11 cellular contexts compared by ENCODE assay signal in the genomic region with DNA sequence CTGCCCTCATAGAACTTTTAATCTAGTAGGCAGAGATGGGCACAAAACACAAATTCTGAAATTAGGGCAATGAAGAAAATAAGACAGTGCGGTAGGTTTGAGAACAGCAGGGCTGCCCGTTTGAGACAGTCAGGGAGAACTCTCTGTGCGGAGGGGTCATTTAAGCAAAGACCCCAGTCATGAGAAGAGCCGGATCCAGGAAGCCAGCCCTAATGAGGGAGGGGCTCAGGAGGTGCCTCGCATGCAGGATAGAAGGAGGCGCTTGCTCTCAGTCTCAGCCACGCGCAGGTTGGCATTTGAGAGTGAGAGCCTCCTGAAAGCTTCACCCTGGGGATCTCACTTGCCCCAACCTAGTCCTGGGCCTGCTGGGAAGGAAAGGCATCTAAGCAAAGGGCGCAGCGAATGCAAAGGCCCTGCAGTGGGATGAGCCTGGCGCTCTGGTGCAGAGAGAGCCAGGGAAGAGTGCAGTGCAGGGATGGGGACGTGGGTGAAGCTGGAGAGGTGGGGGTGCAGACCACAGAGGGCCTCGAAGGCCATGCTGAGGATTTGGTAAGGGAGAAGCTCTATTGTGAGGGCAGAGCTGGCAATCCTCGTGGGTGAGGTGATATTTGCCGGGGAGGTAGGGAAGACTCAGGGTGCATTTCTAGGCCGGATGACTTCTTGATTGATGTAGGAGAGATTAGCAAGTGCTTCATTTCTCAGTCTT.
DNase-seq lines count a peak whose midpoint lies in the region; ATAC-seq and TF ChIP-seq lines count a peak whose summit lies in the region.
"Had no signal": no experiment of that assay in that cellular context is flagged by ENCODE, and none has a peak within 500 bp of the region (broad histone marks: within the 10 kb centered on the region; RNA-seq: fewer than 3 reads in every experiment).

No MANE protein-coding gene starts in this region.

- H3K4me3 ChIP-seq in lung (no peak overlapping the region), stomach (no peak overlapping the region)

- H3K27me3 Mint-ChIP-seq in T-helper 2 cell treated with Interferon-gamma antibody and Interleukin-4, amounts not matched to agents 5 μg/mL and 100 μg/mL, for 36 hours (ENCODE audit: low read depth): no peaks in the 10 kb centered on the region
- peaks cover 2% of the 10 kb centered on the region for H3K27me3 Mint-ChIP-seq in activated naive CD8-positive, alpha-beta T cell treated with anti-CD3 and anti-CD28 coated beads, Interleukin-2, amount 50 U/mL, for 24 hours

- ATAC-seq in activated naive CD8-positive, alpha-beta T cell treated with anti-CD3 and anti-CD28 coated beads, Interleukin-2, amount 50 U/mL, for 24 hours: no peak
- no peak for ATAC-seq in lung (ENCODE audit: insufficient read depth, low FRiP score)

- H3K27me3 ChIP-seq in lung (ENCODE audit: control insufficient read depth, insufficient read depth) (no peaks in the 10 kb centered on the region), stomach (no peaks in the 10 kb centered on the region)

- WGBS in lung, 2 donors: 88% methylated on average over 16 of the region's 16 CpGs
- WGBS in stomach, 5 donors: 73 to 84% (median 80%) methylated on average over 16 of the region's 16 CpGs

- H3K9me3 ChIP-seq in lung (ENCODE audit: control insufficient read depth in 2 of 2, insufficient read depth in 1 of 2, low read length in 1 of 2) (no peaks in the 10 kb centered on the region), stomach (no peaks in the 10 kb centered on the region)

- TF ChIP-seq CTCF in lung (IDR thresholded peaks at IDR 0.05; ENCODE audit: control extremely low read depth, extremely low read depth): no peak
- no peak for TF ChIP-seq CTCF in stomach (IDR thresholded peaks at IDR 0.05)

- H3K4me1 Mint-ChIP-seq in T-helper 2 cell treated with Interferon-gamma antibody and Interleukin-4, amounts not matched to agents 5 μg/mL and 100 μg/mL, for 36 hours (ENCODE audit: low read depth): peaks cover 45% of the 10 kb centered on the region
- peaks cover 37% of the 10 kb centered on the region for H3K4me1 Mint-ChIP-seq in activated naive CD8-positive, alpha-beta T cell treated with anti-CD3 and anti-CD28 coated beads, Interleukin-2, amount 50 U/mL, for 24 hours

- intact Hi-C loops in stomach (cut with DNase I; ENCODE audit: low total_unique reads): no loop called here

- no peaks in the 10 kb centered on the region for H3K36me3 Mint-ChIP-seq in T-helper 2 cell treated with Interferon-gamma antibody and Interleukin-4, amounts not matched to agents 5 μg/mL and 100 μg/mL, for 36 hours (ENCODE audit: low read depth)
- H3K36me3 Mint-ChIP-seq in activated naive CD8-positive, alpha-beta T cell treated with anti-CD3 and anti-CD28 coated beads, Interleukin-2, amount 50 U/mL, for 24 hours (ENCODE audit: low read depth): no peaks in the 10 kb centered on the region

- TF ChIP-seq POLR2A in stomach (IDR thresholded peaks at IDR 0.05): no peak

- no peaks in the 10 kb centered on the region for H3K9me3 Mint-ChIP-seq in T-helper 2 cell treated with Interferon-gamma antibody and Interleukin-4, amounts not matched to agents 5 μg/mL and 100 μg/mL, for 36 hours
- no peaks in the 10 kb centered on the region for H3K9me3 Mint-ChIP-seq in activated naive CD8-positive, alpha-beta T cell treated with anti-CD3 and anti-CD28 coated beads, Interleukin-2, amount 50 U/mL, for 24 hours

- no peak for DNase-seq in T-helper 2 cell treated with Interferon-gamma antibody and Interleukin-4, amounts not matched to agents 5 μg/mL and 100 μg/mL, for 36 hours (ENCODE audit: low spot score)
- DNase-seq in T-helper 2 cell: no peak
- no peak for DNase-seq in activated naive CD8-positive, alpha-beta T cell treated with anti-CD3 and anti-CD28 coated beads, Interleukin-2, amount 50 U/mL, for 24 hours
- DNase-seq in lung (ENCODE audit: low spot score): no peak
- no peak for DNase-seq in stomach
- DNase-seq in GM19238 (ENCODE audit: insufficient read length, low spot score): no peak
- DNase-seq in NCI-H2196 treated with DMSO at 0.1 percent for 48 hours (lab: John Stamatoyannopoulos, UW; ENCODE audit: unreplicated experiment): no peak
- DNase-seq in activated naive CD4-positive, alpha-beta T cell (lab: John Stamatoyannopoulos, UW): no peak
- DNase-seq: activated CD4-positive, alpha-beta T cell treated with anti-CD3 and anti-CD28 coated beads, Interleukin-2, amount 50 U/mL, for 4 hours; NCI-H146 had no signal

- no peaks in the 10 kb centered on the region for H3K36me3 ChIP-seq in lung (ENCODE audit: control insufficient read depth in 2 of 2, insufficient read depth in 2 of 2, low read length in 2 of 2)
- no peaks in the 10 kb centered on the region for H3K36me3 ChIP-seq in stomach

- no peak for TF ChIP-seq EP300 in stomach (IDR thresholded peaks at IDR 0.05)

- H3K27ac Mint-ChIP-seq in T-helper 2 cell treated with Interferon-gamma antibody and Interleukin-4, amounts not matched to agents 5 μg/mL and 100 μg/mL, for 36 hours: peak overlapping the region; percentile 74
- H3K27ac Mint-ChIP-seq in activated naive CD8-positive, alpha-beta T cell treated with anti-CD3 and anti-CD28 coated beads, Interleukin-2, amount 50 U/mL, for 24 hours: peak overlapping the region; percentile 62

- H3K4me3 Mint-ChIP-seq in T-helper 2 cell treated with Interferon-gamma antibody and Interleukin-4, amounts not matched to agents 5 μg/mL and 100 μg/mL, for 36 hours: no peak overlapping the region
- no peak overlapping the region for H3K4me3 Mint-ChIP-seq in activated naive CD8-positive, alpha-beta T cell treated with anti-CD3 and anti-CD28 coated beads, Interleukin-2, amount 50 U/mL, for 24 hours

- peaks cover 7 to 27% of the 10 kb centered on the region in 2 donors for H3K4me1 ChIP-seq in lung (ENCODE audit: control insufficient read depth in 2 of 2, insufficient read depth in 2 of 2, low read length in 2 of 2)
- H3K4me1 ChIP-seq in stomach: peaks cover 47 to 68% (median 56%) of the 10 kb centered on the region in 4 donors

- H3K27ac ChIP-seq in lung (ENCODE audit: low read depth in 1 of 2, low read length in 1 of 2): peak overlapping the region; percentile 82 to 92
- H3K27ac ChIP-seq in stomach: peak overlapping the region; percentile 74 to 88 (median 86)
- H3K27ac ChIP-seq: 22Rv1 had no signal
